Comparison of ENCODE assay signal across 8 cellular contexts in the genomic region with DNA sequence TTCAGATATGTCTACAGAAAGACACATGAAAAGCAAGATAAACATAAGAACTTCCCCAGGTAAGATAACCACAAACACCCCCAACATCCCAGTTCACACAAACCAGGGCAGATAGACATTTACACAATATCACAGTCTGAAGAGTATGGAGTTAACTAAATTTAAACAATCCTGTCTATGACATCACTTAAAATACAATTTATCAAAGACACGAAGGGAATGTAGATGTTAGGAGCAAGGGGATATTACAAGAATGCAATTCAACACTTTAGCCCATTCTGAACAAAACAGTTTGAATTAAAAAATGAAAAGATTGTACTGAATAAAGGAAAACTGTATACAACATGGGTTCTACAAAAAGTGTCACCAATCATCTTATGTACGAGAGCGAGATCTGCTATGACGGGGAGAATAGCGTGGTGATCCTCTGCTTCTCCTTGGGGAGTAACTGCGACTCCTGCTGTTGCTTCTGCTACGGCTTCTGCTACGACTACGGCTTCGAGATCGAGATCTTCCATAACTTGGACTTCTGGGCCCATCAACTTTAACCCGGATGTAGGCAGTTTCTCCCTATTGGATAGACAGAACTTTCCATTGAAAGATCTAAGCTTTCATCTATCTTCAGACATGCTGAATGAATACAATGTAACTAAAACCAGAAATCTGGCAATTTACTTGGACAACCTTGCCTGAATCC. TPM values are rescaled to one million over a fixed set of nuclear protein-coding genes. Genes with fewer than 3 reads are reported as not detected.
A peak's percentile ranks its signal among the peaks of the same experiment; 100 is the strongest.
DNase-seq lines count a peak whose midpoint lies in the region; ATAC-seq and TF ChIP-seq lines count a peak whose summit lies in the region.

No MANE protein-coding gene starts in this region.

- H3K4me3 Mint-ChIP-seq in CD4-positive, alpha-beta T cell = peak overlapping the region; percentile 98
- H3K4me3 Mint-ChIP-seq in central memory CD8-positive, alpha-beta T cell = peak overlapping the region; percentile 100
- peak overlapping the region; percentile 100 for H3K4me3 Mint-ChIP-seq in nephron progenitor cell

- peaks cover 74% of the 10 kb centered on the region for H3K36me3 Mint-ChIP-seq in CD4-positive, alpha-beta T cell (ENCODE audit: low read depth)
- H3K36me3 Mint-ChIP-seq in central memory CD8-positive, alpha-beta T cell (ENCODE audit: insufficient read depth) = peaks cover 68% of the 10 kb centered on the region
- peaks cover 65% of the 10 kb centered on the region for H3K36me3 Mint-ChIP-seq in nephron progenitor cell (ENCODE audit: low read depth)

- peaks cover 70% of the 10 kb centered on the region for H3K4me1 Mint-ChIP-seq in CD4-positive, alpha-beta T cell (ENCODE audit: low read depth)
- H3K4me1 Mint-ChIP-seq in central memory CD8-positive, alpha-beta T cell = peaks cover 62% of the 10 kb centered on the region
- H3K4me1 Mint-ChIP-seq in nephron progenitor cell = peaks cover 57% of the 10 kb centered on the region

- DNase-seq in CD4-positive, alpha-beta T cell = no peak
- peak; percentile 23 to 31 for DNase-seq in Kasumi-1 (lab: John Stamatoyannopoulos, UW)
- DNase-seq in central memory CD8-positive, alpha-beta T cell (ENCODE audit: low spot score in 2 of 2) = no peak
- no peak for DNase-seq in nephron progenitor cell
- no peak for DNase-seq in DMS153 treated with DMSO at 0.1 percent for 48 hours (lab: John Stamatoyannopoulos, UW; ENCODE audit: unreplicated experiment)
- no peak for DNase-seq in stimulated activated CD4-positive, alpha-beta T cell treated with anti-CD3 and anti-CD28 coated beads, Interleukin-4, amount 100 ng/mL, for 24 hours

- POLR2A ChIA-PET in CD4-positive, alpha-beta T cell (lab: Charles Lee) = interaction anchor here (1.4 to 3.2 kb wide), 4 partner anchors 13 to 167 kb away, joined by 4 to 94 read pairs (median 36); a partner anchor contains a TSS

- no peaks in the 10 kb centered on the region for H3K27me3 ChIP-seq in CD4-positive, alpha-beta T cell (ENCODE audit: control insufficient read depth, insufficient read depth, low read length)

- no peak for TF ChIP-seq CTCF in CD4-positive, alpha-beta T cell (IDR thresholded peaks at IDR 0.05)
- TF ChIP-seq CTCF in nephron progenitor cell (IDR thresholded peaks at IDR 0.05) = no peak

- H3K9me3 Mint-ChIP-seq in CD4-positive, alpha-beta T cell = no peaks in the 10 kb centered on the region
- no peaks in the 10 kb centered on the region for H3K9me3 Mint-ChIP-seq in central memory CD8-positive, alpha-beta T cell
- peaks cover 19% of the 10 kb centered on the region for H3K9me3 Mint-ChIP-seq in nephron progenitor cell

- ATAC-seq in CD4-positive, alpha-beta T cell (ENCODE audit: poor library complexity) = no peak
- no peak for ATAC-seq in central memory CD8-positive, alpha-beta T cell (replicated peaks; ENCODE audit: extremely low read depth, poor library complexity, severe bottlenecking)
- ATAC-seq in GM18517 (IDR thresholded peaks at IDR 0.05; ENCODE audit: unreplicated experiment) (no peak), GM21447 (IDR thresholded peaks at IDR 0.05; ENCODE audit: unreplicated experiment) (no peak)

- intact Hi-C loops in CD4-positive, alpha-beta T cell (cut with DNase I, micrococcal nuclease) = loop anchor here (5.0 to 10.0 kb wide), 6 partner anchors 212 to 1700 kb away; a partner anchor contains a TSS

- H3K27ac Mint-ChIP-seq in CD4-positive, alpha-beta T cell = peak overlapping the region; percentile 99
- peak overlapping the region; percentile 99 for H3K27ac Mint-ChIP-seq in central memory CD8-positive, alpha-beta T cell (ENCODE audit: low read depth)
- peak overlapping the region; percentile 99 for H3K27ac Mint-ChIP-seq in nephron progenitor cell

- no peaks in the 10 kb centered on the region for H3K9me3 ChIP-seq in CD4-positive, alpha-beta T cell (ENCODE audit: control insufficient read depth, low read length)

- peak overlapping the region; percentile 97 for H3K27ac ChIP-seq in CD4-positive, alpha-beta T cell (ENCODE audit: low read depth, low read length)

- H3K27me3 Mint-ChIP-seq in CD4-positive, alpha-beta T cell = no peaks in the 10 kb centered on the region
- no peaks in the 10 kb centered on the region for H3K27me3 Mint-ChIP-seq in central memory CD8-positive, alpha-beta T cell
- peaks cover 3% of the 10 kb centered on the region for H3K27me3 Mint-ChIP-seq in nephron progenitor cell (ENCODE audit: low read depth, poor library complexity)

- CTCF ChIA-PET in CD4-positive, alpha-beta T cell (lab: Charles Lee) = no interaction called here

RNA-seq across cellular contexts. Expression of a gene that starts 1.9 kb away (rescaled TPM):
- total RNA-seq in CD4-positive, alpha-beta T cell = 100 to 1,000 TPM; 115 to 121 TPM

RNA-seq across cellular contexts. Expression of a gene that starts 17.1 kb away (rescaled TPM):
- total RNA-seq in CD4-positive, alpha-beta T cell = 10 to 100 TPM; 41.6 to 41.7 TPM

RNA-seq across cellular contexts. Expression of a gene that starts 50.0 kb away (rescaled TPM):
- total RNA-seq in CD4-positive, alpha-beta T cell = 1 to 10 TPM in 1 of 2 experiments, under 1 TPM in 1; 0.41 to 1.0 TPM

Comparison
In these comparisons a context has a peak if more than half of its experiments do, and no peak if none do; other contexts are left out.
1. DNase-seq: peak in Kasumi-1 (2 of 2); none in CD4-positive, alpha-beta T cell (0 of 10), central memory CD8-positive, alpha-beta T cell (0 of 2), nephron progenitor cell (single experiment), DMS153 treated with DMSO at 0.1 percent for 48 hours (single experiment) and stimulated activated CD4-positive, alpha-beta T cell treated with anti-CD3 and anti-CD28 coated beads, Interleukin-4, amount 100 ng/mL, for 24 hours (single experiment).
2. Peak in every context shown above with its lines, with median percentiles within 50 percentile points of each other: H3K27ac Mint-ChIP-seq and H3K4me3 Mint-ChIP-seq.